In the genomic region with DNA sequence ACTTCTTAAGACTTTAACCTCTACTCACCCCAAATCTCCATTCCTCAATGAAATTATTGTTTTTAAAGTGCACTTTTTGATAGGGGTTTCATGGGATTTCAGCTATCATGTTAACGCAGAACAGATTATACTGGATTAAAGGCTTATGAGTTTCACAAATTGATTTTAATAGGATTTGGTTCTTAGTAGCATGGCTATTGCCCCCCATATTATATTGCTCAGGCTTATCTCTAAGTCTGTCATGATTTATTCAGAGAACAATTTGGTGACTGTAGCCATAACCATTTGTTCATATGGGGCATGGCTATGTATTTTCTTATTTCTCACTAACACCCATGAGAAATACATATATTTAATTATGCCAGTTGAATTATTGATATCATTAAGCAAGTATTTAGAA, we compare ENCODE assay signal across 37 cellular contexts.
"Had no signal": no experiment of that assay in that cellular context is flagged by ENCODE, and none has a peak within 500 bp of the region (broad histone marks: within the 10 kb centered on the region; RNA-seq: fewer than 3 reads in every experiment).

No MANE protein-coding gene starts in this region.

- H3K4me1 Mint-ChIP-seq: activated B cell treated with CpG ODN at 0.5 μM for 24 hours; activated CD4-positive, alpha-beta memory T cell treated with anti-CD3 and anti-CD28 coated beads, Interleukin-2, amount 10 ng/mL, durations not matched to agents 7 days and 5 days; activated CD4-positive, alpha-beta T cell treated with anti-CD3 and anti-CD28 coated beads, Interleukin-2, amount 10 ng/mL, durations not matched to agents 7 days and 5 days; activated CD8-positive, alpha-beta memory T cell treated with anti-CD3 and anti-CD28 coated beads, Interleukin-2, amount 10 ng/mL, durations not matched to agents 7 days and 5 days; activated T-helper 17 cell treated with anti-CD3 and anti-CD28 coated beads, Interleukin-2, amount 50 U/mL, for 72 hours; brain; central memory CD8-positive, alpha-beta T cell had no signal

- ATAC-seq: activated CD4-positive, alpha-beta T cell treated with anti-CD3 and anti-CD28 coated beads for 36 hours; activated CD4-positive, CD25-positive, alpha-beta regulatory T cell treated with anti-CD3 and anti-CD28 coated beads, Interleukin-2, amount 50 U/mL, for 24 hours; activated CD8-positive, alpha-beta memory T cell treated with anti-CD3 and anti-CD28 coated beads, Interleukin-2, amount 10 ng/mL, durations not matched to agents 7 days and 5 days; activated CD8-positive, alpha-beta T cell treated with anti-CD3 and anti-CD28 coated beads, Interleukin-2, amount 10 ng/mL, durations not matched to agents 7 days and 5 days; activated naive CD4-positive, alpha-beta T cell treated with anti-CD3 and anti-CD28 coated beads, Interleukin-2, amount 50 U/mL, for 72 hours; activated T-cell treated with anti-CD3 and anti-CD28 coated beads, Interleukin-2, amount 50 U/mL, for 4 hours; activated T-cell treated with anti-CD3 and anti-CD28 coated beads, Interleukin-2, amount 50 U/mL, for 72 hours; activated T-helper 17 cell treated with anti-CD3 and anti-CD28 coated beads, Interleukin-2, amount 50 U/mL, for 72 hours had no signal

- H3K4me3 Mint-ChIP-seq: activated B cell treated with CpG ODN at 0.5 μM for 24 hours; activated CD4-positive, alpha-beta memory T cell treated with anti-CD3 and anti-CD28 coated beads, Interleukin-2, amount 10 ng/mL, durations not matched to agents 7 days and 5 days; activated CD4-positive, alpha-beta T cell treated with anti-CD3 and anti-CD28 coated beads for 36 hours; activated CD4-positive, alpha-beta T cell treated with anti-CD3 and anti-CD28 coated beads, Interleukin-2, amount 10 ng/mL, durations not matched to agents 7 days and 5 days; activated CD8-positive, alpha-beta memory T cell treated with anti-CD3 and anti-CD28 coated beads, Interleukin-2, amount 10 ng/mL, durations not matched to agents 7 days and 5 days; activated CD8-positive, alpha-beta T cell treated with anti-CD3 and anti-CD28 coated beads, Interleukin-2, amount 10 ng/mL, durations not matched to agents 7 days and 5 days; activated naive CD4-positive, alpha-beta T cell treated with anti-CD3 and anti-CD28 coated beads for 36 hours; activated naive CD8-positive, alpha-beta T cell treated with anti-CD3 and anti-CD28 coated beads for 36 hours; activated T-cell treated with anti-CD3 and anti-CD28 coated beads, Interleukin-2, amount 50 U/mL, for 4 hours; activated T-cell treated with anti-CD3 and anti-CD28 coated beads, Interleukin-2, amount 50 U/mL, for 72 hours; activated T-helper 1 cell treated with anti-CD3 and anti-CD28 coated beads, Interleukin-12 subunit alpha, Interleukin-12 subunit beta, Interleukin-2, Interleukin-4 antibody, amounts not matched to agents 30 ng/mL and 10 ng/mL and 1 ng/mL, durations not matched to agents 14 hours and 24 hours and 36 hours; activated T-helper 17 cell treated with anti-CD3 and anti-CD28 coated beads, Interleukin-2, amount 50 U/mL, for 72 hours; brain; central memory CD8-positive, alpha-beta T cell; T-helper 1 cell treated with Interleukin-12 subunit alpha and Interleukin-12 subunit beta and Interleukin-4 antibody, amounts not matched to agents 30 μg/mL and 1 μg/mL, for 36 hours; T-helper 2 cell treated with Interferon-gamma antibody and Interleukin-4, amounts not matched to agents 5 μg/mL and 100 μg/mL, for 36 hours had no signal

- H3K9me3 Mint-ChIP-seq: activated CD4-positive, alpha-beta memory T cell treated with anti-CD3 and anti-CD28 coated beads, Interleukin-2, amount 10 ng/mL, durations not matched to agents 7 days and 5 days; activated naive CD4-positive, alpha-beta T cell treated with anti-CD3 and anti-CD28 coated beads for 36 hours; activated T-cell treated with anti-CD3 and anti-CD28 coated beads, Interleukin-2, amount 50 U/mL, for 4 hours; activated T-cell treated with anti-CD3 and anti-CD28 coated beads, Interleukin-2, amount 50 U/mL, for 72 hours; activated T-helper 1 cell treated with anti-CD3 and anti-CD28 coated beads, Interleukin-12 subunit alpha, Interleukin-12 subunit beta, Interleukin-2, Interleukin-4 antibody, amounts not matched to agents 30 ng/mL and 10 ng/mL and 1 ng/mL, durations not matched to agents 14 hours and 24 hours and 36 hours; activated T-helper 17 cell treated with anti-CD3 and anti-CD28 coated beads, Interleukin-2, amount 50 U/mL, for 72 hours; central memory CD8-positive, alpha-beta T cell; T-helper 1 cell treated with Interleukin-12 subunit alpha and Interleukin-12 subunit beta and Interleukin-4 antibody, amounts not matched to agents 30 μg/mL and 1 μg/mL, for 36 hours; T-helper 2 cell treated with Interferon-gamma antibody and Interleukin-4, amounts not matched to agents 5 μg/mL and 100 μg/mL, for 36 hours had no signal

- DNase-seq: activated B cell treated with CpG ODN at 0.5 μM for 24 hours; activated CD4-positive, alpha-beta memory T cell treated with anti-CD3 and anti-CD28 coated beads, Interleukin-2, amount 10 ng/mL, durations not matched to agents 7 days and 5 days; activated CD4-positive, alpha-beta T cell treated with anti-CD3 and anti-CD28 coated beads for 1 hour; activated CD4-positive, alpha-beta T cell treated with anti-CD3 and anti-CD28 coated beads for 36 hours; activated CD4-positive, alpha-beta T cell treated with anti-CD3 and anti-CD28 coated beads for 48 hours; activated CD4-positive, alpha-beta T cell treated with anti-CD3 and anti-CD28 coated beads, Interleukin-2, amount 10 ng/mL, durations not matched to agents 7 days and 5 days; activated CD4-positive, alpha-beta T cell treated with anti-CD3 and anti-CD28 coated beads, Interleukin-2, amount 50 U/mL, for 48 hours; activated CD8-positive, alpha-beta memory T cell treated with anti-CD3 and anti-CD28 coated beads for 24 hours; activated CD8-positive, alpha-beta memory T cell treated with anti-CD3 and anti-CD28 coated beads, Interleukin-2, amount 10 ng/mL, durations not matched to agents 7 days and 5 days; activated CD8-positive, alpha-beta memory T cell treated with anti-CD3 and anti-CD28 coated beads, Interleukin-2, amount 50 U/mL, for 48 hours; activated CD8-positive, alpha-beta T cell treated with anti-CD3 and anti-CD28 coated beads, Interleukin-2, amount 10 ng/mL, durations not matched to agents 7 days and 5 days; activated effector memory CD4-positive, alpha-beta T cell treated with anti-CD3 and anti-CD28 coated beads, Interleukin-2, amount 50 U/mL, for 16 hours; activated gamma-delta T cell treated with Interleukin-2 at 50 U/mL for 16 hours; activated naive CD4-positive, alpha-beta T cell; activated naive CD4-positive, alpha-beta T cell treated with anti-CD3 and anti-CD28 coated beads for 36 hours; activated naive CD4-positive, alpha-beta T cell treated with anti-CD3 and anti-CD28 coated beads, Interleukin-2, amount 50 U/mL, for 16 hours; activated naive CD8-positive, alpha-beta T cell treated with anti-CD3 and anti-CD28 coated beads for 36 hours; activated T-cell treated with anti-CD3 and anti-CD28 coated beads, Interleukin-2, amount 50 U/mL, for 1 hour; activated T-cell treated with anti-CD3 and anti-CD28 coated beads, Interleukin-2, amount 50 U/mL, for 4 hours; activated T-cell treated with anti-CD3 and anti-CD28 coated beads, Interleukin-2, amount 50 U/mL, for 72 hours; adrenal gland; amniotic stem cell; aorta; caudate nucleus; cerebellar nuclear complex; T-helper 1 cell; T-helper 2 cell; T-helper 9 cell had no signal

- H3K27me3 Mint-ChIP-seq: activated B cell treated with CpG ODN at 0.5 μM for 24 hours; activated CD4-positive, alpha-beta memory T cell treated with anti-CD3 and anti-CD28 coated beads, Interleukin-2, amount 10 ng/mL, durations not matched to agents 7 days and 5 days; activated CD4-positive, alpha-beta T cell treated with anti-CD3 and anti-CD28 coated beads for 36 hours; activated CD4-positive, alpha-beta T cell treated with anti-CD3 and anti-CD28 coated beads, Interleukin-2, amount 10 ng/mL, durations not matched to agents 7 days and 5 days; activated CD8-positive, alpha-beta memory T cell treated with anti-CD3 and anti-CD28 coated beads, Interleukin-2, amount 10 ng/mL, durations not matched to agents 7 days and 5 days; activated naive CD8-positive, alpha-beta T cell treated with anti-CD3 and anti-CD28 coated beads for 36 hours; activated T-helper 17 cell treated with anti-CD3 and anti-CD28 coated beads, Interleukin-2, amount 50 U/mL, for 72 hours; brain; central memory CD8-positive, alpha-beta T cell had no signal

- H3K4me3 ChIP-seq: adrenal gland, cardiac muscle cell had no signal

- H3K27ac Mint-ChIP-seq: activated B cell treated with CpG ODN at 0.5 μM for 24 hours; activated CD4-positive, alpha-beta memory T cell treated with anti-CD3 and anti-CD28 coated beads, Interleukin-2, amount 10 ng/mL, durations not matched to agents 7 days and 5 days; activated CD4-positive, alpha-beta T cell treated with anti-CD3 and anti-CD28 coated beads for 36 hours; activated CD4-positive, alpha-beta T cell treated with anti-CD3 and anti-CD28 coated beads, Interleukin-2, amount 10 ng/mL, durations not matched to agents 7 days and 5 days; activated CD8-positive, alpha-beta memory T cell treated with anti-CD3 and anti-CD28 coated beads, Interleukin-2, amount 10 ng/mL, durations not matched to agents 7 days and 5 days; activated CD8-positive, alpha-beta T cell treated with anti-CD3 and anti-CD28 coated beads, Interleukin-2, amount 10 ng/mL, durations not matched to agents 7 days and 5 days; activated naive CD4-positive, alpha-beta T cell treated with anti-CD3 and anti-CD28 coated beads for 36 hours; activated naive CD4-positive, alpha-beta T cell treated with anti-CD3 and anti-CD28 coated beads, Interleukin-2, amount 50 U/mL, for 72 hours; activated naive CD8-positive, alpha-beta T cell treated with anti-CD3 and anti-CD28 coated beads for 36 hours; activated T-cell treated with anti-CD3 and anti-CD28 coated beads, Interleukin-2, amount 50 U/mL, for 72 hours; activated T-helper 1 cell treated with anti-CD3 and anti-CD28 coated beads, Interleukin-12 subunit alpha, Interleukin-12 subunit beta, Interleukin-2, Interleukin-4 antibody, amounts not matched to agents 30 ng/mL and 10 ng/mL and 1 ng/mL, durations not matched to agents 14 hours and 24 hours and 36 hours; activated T-helper 17 cell treated with anti-CD3 and anti-CD28 coated beads, Interleukin-2, amount 50 U/mL, for 72 hours; brain; T-helper 1 cell treated with Interleukin-12 subunit alpha and Interleukin-12 subunit beta and Interleukin-4 antibody, amounts not matched to agents 30 μg/mL and 1 μg/mL, for 36 hours; T-helper 2 cell treated with Interferon-gamma antibody and Interleukin-4, amounts not matched to agents 5 μg/mL and 100 μg/mL, for 36 hours had no signal
